In genomic region chr3:36992806-36993325, GRCh38 we compare ENCODE assay signal across 1 cellular context.
TF ChIP-seq lines count a peak whose summit lies in the region.

TSS of gene EPM2AIP1 (minus strand) at chr3:36993131. CDS start at chr3:36993077, 54 bp downstream.

TF ChIP-seq in A549, 52 proteins besides CTCF, POLR2A, EP300 and RAD21 (continued from another document):
- TF ChIP-seq USF2 (IDR thresholded peaks at IDR 0.05) (no peak), TP53 (CRISPR knock-in tag; IDR thresholded peaks at IDR 0.05) (0 out of 2 replicates have a peak, but pooled peaks have one; percentile 68), PHF8 (IDR thresholded peaks at IDR 0.05; ENCODE audit: borderline replicate concordance, low read depth) (peak; percentile 96), ZSCAN20 (CRISPR knock-in tag; IDR thresholded peaks at IDR 0.05) (no peak), CBX2 (IDR thresholded peaks at IDR 0.05; ENCODE audit: borderline replicate concordance, low read depth) (no peak), ZC3H11A (IDR thresholded peaks at IDR 0.05) (no peak), FOXS1 (CRISPR knock-in tag; IDR thresholded peaks at IDR 0.05) (peak; percentile 42; the same call in 1 of the 2 replicates), GATA3 (IDR thresholded peaks at IDR 0.05; ENCODE audit: borderline replicate concordance) (no peak), FOSL2 (IDR thresholded peaks at IDR 0.05) (no peak), FOSL2 (CRISPR knock-in tag; IDR thresholded peaks at IDR 0.05) (no peak), ELK1 (IDR thresholded peaks at IDR 0.05; ENCODE audit: low read depth, low read length) (no peak), HDAC2 (IDR thresholded peaks at IDR 0.05) (no peak), MAFK (IDR thresholded peaks at IDR 0.05; ENCODE audit: partially characterized antibody) (no peak), POLR2AphosphoS2 (conservative IDR thresholded peaks at IDR 0.05; ENCODE audit: low read length) (no peak), KDM1A (IDR thresholded peaks at IDR 0.05; ENCODE audit: low read depth) (no peak), EHF (CRISPR knock-in tag; IDR thresholded peaks at IDR 0.05) (peak; percentile 40; the same call in 1 of the 2 replicates), HEYL (CRISPR knock-in tag; IDR thresholded peaks at IDR 0.05) (no peak), CEBPB (IDR thresholded peaks at IDR 0.05) (no peak), JUNB (IDR thresholded peaks at IDR 0.05) (no peak), NR3C1 (IDR thresholded peaks at IDR 0.05) (no peak), PBX3 (IDR thresholded peaks at IDR 0.05) (no peak), RCOR1 (IDR thresholded peaks at IDR 0.05; ENCODE audit: low read depth, low read length) (no peak), BHLHE40 (IDR thresholded peaks at IDR 0.05; ENCODE audit: low read depth, low read length) (no peak), SREBF2 (IDR thresholded peaks at IDR 0.05) (no peak), TFCP2L1 (CRISPR knock-in tag; IDR thresholded peaks at IDR 0.05) (no peak), BCL3 (IDR thresholded peaks at IDR 0.05) (peak; percentile 88; the same call in 2 of the 3 replicates), SMC3 (IDR thresholded peaks at IDR 0.05) (0 out of 3 replicates have a peak, but pooled peaks have one; percentile 17), MAZ (IDR thresholded peaks at IDR 0.05; ENCODE audit: borderline replicate concordance, low read depth, low read length) (no peak), HOXA7 (CRISPR knock-in tag; IDR thresholded peaks at IDR 0.05) (no peak), KDM5A (IDR thresholded peaks at IDR 0.05) (peak; percentile 74; the same call in 1 of the 2 replicates), EHMT2 (IDR thresholded peaks at IDR 0.05; ENCODE audit: low read depth) (no peak), RARB (CRISPR knock-in tag; IDR thresholded peaks at IDR 0.05) (no peak), MYC (IDR thresholded peaks at IDR 0.05; ENCODE audit: borderline replicate concordance, low read length) (no peak; the same call in 1 of the 2 replicates)
